ENCODE assay signal across 8 cellular contexts in the genomic region with DNA sequence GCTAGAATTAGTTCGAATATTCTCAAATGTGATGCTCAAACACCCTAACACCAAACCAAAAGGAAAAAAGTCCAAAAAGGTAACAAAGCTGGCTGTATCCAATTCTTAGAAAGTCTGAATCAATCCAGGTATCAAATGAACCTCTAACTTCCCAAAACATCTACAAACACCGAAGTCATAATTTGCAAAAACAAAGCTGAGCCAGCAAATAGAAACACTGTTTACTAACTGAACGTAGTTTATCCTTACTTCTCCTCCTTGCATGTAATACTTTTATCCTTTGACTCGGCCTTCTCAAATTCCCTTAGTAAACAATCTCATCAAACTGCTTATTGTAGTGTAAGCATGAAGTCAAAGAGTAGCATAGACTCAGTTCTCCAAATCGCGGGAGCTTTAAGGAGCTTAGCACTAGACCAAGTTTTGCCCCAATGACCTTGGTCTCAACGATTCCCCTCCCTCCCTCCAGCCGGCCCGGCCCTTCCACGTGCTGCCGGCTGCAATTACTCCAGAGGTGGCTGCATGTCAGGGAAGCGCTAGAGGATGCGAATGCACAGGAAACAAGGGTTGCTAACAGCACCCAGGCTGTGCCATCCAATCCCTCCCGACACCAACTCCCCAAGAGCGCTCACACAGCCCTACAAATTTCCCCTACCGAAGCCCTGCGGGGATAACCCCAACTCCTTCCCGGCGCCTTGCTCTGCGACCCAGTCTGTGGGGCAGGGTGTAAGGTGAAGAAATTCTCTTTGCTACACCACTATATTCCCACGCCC. TPM values are rescaled to one million over a fixed set of nuclear protein-coding genes. Genes with fewer than 3 reads are reported as not detected.
A peak's percentile ranks its signal among the peaks of the same experiment; 100 is the strongest.
DNase-seq lines count a peak whose midpoint lies in the region; ATAC-seq and TF ChIP-seq lines count a peak whose summit lies in the region.

No MANE protein-coding gene starts in this region.

- POLR2A ChIA-PET in MCF 10A (lab: Yijun Ruan, JAX), result interaction anchor here (0.6 to 2.8 kb wide), 35 partner anchors 10 to 727 kb away, joined by 3 to 16 read pairs (median 4); a partner anchor contains a TSS

- H3K9me3 ChIP-seq in RWPE2 (ENCODE audit: severe bottlenecking), result no peaks in the 10 kb centered on the region

- intact Hi-C loops in MCF 10A (cut with micrococcal nuclease), result no loop called here

- H3K4me1 Mint-ChIP-seq in MCF 10A (ENCODE audit: insufficient read depth, unreplicated experiment), result peaks cover 10% of the 10 kb centered on the region

- DNase-seq in EH (ENCODE audit: low read depth) (peak; percentile 39), RWPE2 (ENCODE audit: low spot score) (no peak), MCF 10A (ENCODE audit: unreplicated experiment) (peak; percentile 66), kidney epithelial cell (ENCODE audit: low read depth) (no peak), NCI-H1048 (lab: John Stamatoyannopoulos, UW) (no peak)
- DNase-seq in stimulated activated CD4-positive, alpha-beta T cell treated with anti-CD3 and anti-CD28 coated beads, Interleukin-1b, Interleukin-23, amount 100 ng/mL, for 48 hours, result peak; percentile 21

- peaks cover 13% of the 10 kb centered on the region for H3K36me3 Mint-ChIP-seq in MCF 10A (ENCODE audit: insufficient read depth, unreplicated experiment)

- H3K9me3 Mint-ChIP-seq in MCF 10A (ENCODE audit: unreplicated experiment), result no peaks in the 10 kb centered on the region

- peak overlapping the region; percentile 94 for H3K4me3 Mint-ChIP-seq in MCF 10A (ENCODE audit: unreplicated experiment)

- CTCF ChIA-PET in MCF 10A (lab: Yijun Ruan, JAX), result interaction anchor here (0.6 to 2.9 kb wide), 8 partner anchors 23 to 575 kb away, joined by 3 to 20 read pairs (median 3); no protein-coding TSS in a partner anchor

- H3K27me3 ChIP-seq in RWPE2 (ENCODE audit: insufficient read depth, poor library complexity, severe bottlenecking), result no peaks in the 10 kb centered on the region
- H3K27me3 ChIP-seq in kidney epithelial cell (ENCODE audit: control insufficient read depth, insufficient read depth, low read length), result no peaks in the 10 kb centered on the region

- peaks cover 9% of the 10 kb centered on the region for H3K4me1 ChIP-seq in RWPE2 (ENCODE audit: insufficient read depth, poor library complexity, severe bottlenecking)

- H3K27me3 Mint-ChIP-seq in MCF 10A (ENCODE audit: insufficient read depth, unreplicated experiment), result no peaks in the 10 kb centered on the region

- peak overlapping the region; percentile 62 for H3K27ac ChIP-seq in RWPE2 (ENCODE audit: poor library complexity, severe bottlenecking)

- BruUV-seq in MCF 10A (replicated peaks; lab: Mats Ljungman, UMichigan), result no TSS peak

- H3K27ac Mint-ChIP-seq in MCF 10A (ENCODE audit: low read depth, unreplicated experiment), result peak overlapping the region; percentile 94

- peaks cover 24% of the 10 kb centered on the region for H3K36me3 ChIP-seq in RWPE2 (ENCODE audit: low read depth)
- no peaks in the 10 kb centered on the region for H3K36me3 ChIP-seq in kidney epithelial cell (ENCODE audit: control insufficient read depth, insufficient read depth, low read length)

- H3K4me3 ChIP-seq in RWPE2 (ENCODE audit: severe bottlenecking) (peak overlapping the region; percentile 100), kidney epithelial cell (ENCODE audit: low read depth, low read length) (peak overlapping the region; percentile 95)

- TF ChIP-seq CTCF in RWPE2 (IDR thresholded peaks at IDR 0.05; ENCODE audit: poor library complexity, severe bottlenecking), result no peak
- TF ChIP-seq CTCF in MCF 10A (IDR thresholded peaks at IDR 0.05; ENCODE audit: unreplicated experiment), result no peak
- no peak for TF ChIP-seq CTCF in kidney epithelial cell (IDR thresholded peaks at IDR 0.05; ENCODE audit: insufficient read depth, low read length, poor library complexity, severe bottlenecking)

- ATAC-seq in GM21360 (IDR thresholded peaks at IDR 0.05; ENCODE audit: unreplicated experiment) (peak; percentile 31), HG03575 (IDR thresholded peaks at IDR 0.05; ENCODE audit: extremely low read depth, insufficient number of reproducible peaks, low FRiP score, unreplicated experiment) (peak; percentile 9), RWPE2 (ENCODE audit: low read depth) (peak; percentile 60)

RNA-seq across cellular contexts. Expression of a gene that starts 0.7 kb away (rescaled TPM):
- 22.5 and 25.8 TPM in 2 replicates for total RNA-seq in MCF 10A (2022)
- 17.9 and 21.2 TPM in 2 replicates for total RNA-seq in kidney epithelial cell

Comparison
In these comparisons a context has a peak if more than half of its experiments do, and no peak if none do; other contexts are left out.
1. DNase-seq: peak in EH (single experiment), MCF 10A (single experiment) and stimulated activated CD4-positive, alpha-beta T cell treated with anti-CD3 and anti-CD28 coated beads, Interleukin-1b, Interleukin-23, amount 100 ng/mL, for 48 hours (single experiment); none in RWPE2 (single experiment), kidney epithelial cell (single experiment) and NCI-H1048 (single experiment).
2. ATAC-seq: peak in every context shown above with its lines; median percentile 60 in RWPE2; 31 in GM21360; 9 in HG03575.